Comparison of ENCODE assay signal across 1 cellular context in genomic region chr16:6345090-6345489, GRCh38.
TF ChIP-seq lines count a peak whose summit lies in the region.

No MANE protein-coding gene starts in this region.

TF ChIP-seq in GM23338, 12 proteins besides CTCF, POLR2A, EP300 and RAD21 (continued from another document):
- TF ChIP-seq, protein P1, sequence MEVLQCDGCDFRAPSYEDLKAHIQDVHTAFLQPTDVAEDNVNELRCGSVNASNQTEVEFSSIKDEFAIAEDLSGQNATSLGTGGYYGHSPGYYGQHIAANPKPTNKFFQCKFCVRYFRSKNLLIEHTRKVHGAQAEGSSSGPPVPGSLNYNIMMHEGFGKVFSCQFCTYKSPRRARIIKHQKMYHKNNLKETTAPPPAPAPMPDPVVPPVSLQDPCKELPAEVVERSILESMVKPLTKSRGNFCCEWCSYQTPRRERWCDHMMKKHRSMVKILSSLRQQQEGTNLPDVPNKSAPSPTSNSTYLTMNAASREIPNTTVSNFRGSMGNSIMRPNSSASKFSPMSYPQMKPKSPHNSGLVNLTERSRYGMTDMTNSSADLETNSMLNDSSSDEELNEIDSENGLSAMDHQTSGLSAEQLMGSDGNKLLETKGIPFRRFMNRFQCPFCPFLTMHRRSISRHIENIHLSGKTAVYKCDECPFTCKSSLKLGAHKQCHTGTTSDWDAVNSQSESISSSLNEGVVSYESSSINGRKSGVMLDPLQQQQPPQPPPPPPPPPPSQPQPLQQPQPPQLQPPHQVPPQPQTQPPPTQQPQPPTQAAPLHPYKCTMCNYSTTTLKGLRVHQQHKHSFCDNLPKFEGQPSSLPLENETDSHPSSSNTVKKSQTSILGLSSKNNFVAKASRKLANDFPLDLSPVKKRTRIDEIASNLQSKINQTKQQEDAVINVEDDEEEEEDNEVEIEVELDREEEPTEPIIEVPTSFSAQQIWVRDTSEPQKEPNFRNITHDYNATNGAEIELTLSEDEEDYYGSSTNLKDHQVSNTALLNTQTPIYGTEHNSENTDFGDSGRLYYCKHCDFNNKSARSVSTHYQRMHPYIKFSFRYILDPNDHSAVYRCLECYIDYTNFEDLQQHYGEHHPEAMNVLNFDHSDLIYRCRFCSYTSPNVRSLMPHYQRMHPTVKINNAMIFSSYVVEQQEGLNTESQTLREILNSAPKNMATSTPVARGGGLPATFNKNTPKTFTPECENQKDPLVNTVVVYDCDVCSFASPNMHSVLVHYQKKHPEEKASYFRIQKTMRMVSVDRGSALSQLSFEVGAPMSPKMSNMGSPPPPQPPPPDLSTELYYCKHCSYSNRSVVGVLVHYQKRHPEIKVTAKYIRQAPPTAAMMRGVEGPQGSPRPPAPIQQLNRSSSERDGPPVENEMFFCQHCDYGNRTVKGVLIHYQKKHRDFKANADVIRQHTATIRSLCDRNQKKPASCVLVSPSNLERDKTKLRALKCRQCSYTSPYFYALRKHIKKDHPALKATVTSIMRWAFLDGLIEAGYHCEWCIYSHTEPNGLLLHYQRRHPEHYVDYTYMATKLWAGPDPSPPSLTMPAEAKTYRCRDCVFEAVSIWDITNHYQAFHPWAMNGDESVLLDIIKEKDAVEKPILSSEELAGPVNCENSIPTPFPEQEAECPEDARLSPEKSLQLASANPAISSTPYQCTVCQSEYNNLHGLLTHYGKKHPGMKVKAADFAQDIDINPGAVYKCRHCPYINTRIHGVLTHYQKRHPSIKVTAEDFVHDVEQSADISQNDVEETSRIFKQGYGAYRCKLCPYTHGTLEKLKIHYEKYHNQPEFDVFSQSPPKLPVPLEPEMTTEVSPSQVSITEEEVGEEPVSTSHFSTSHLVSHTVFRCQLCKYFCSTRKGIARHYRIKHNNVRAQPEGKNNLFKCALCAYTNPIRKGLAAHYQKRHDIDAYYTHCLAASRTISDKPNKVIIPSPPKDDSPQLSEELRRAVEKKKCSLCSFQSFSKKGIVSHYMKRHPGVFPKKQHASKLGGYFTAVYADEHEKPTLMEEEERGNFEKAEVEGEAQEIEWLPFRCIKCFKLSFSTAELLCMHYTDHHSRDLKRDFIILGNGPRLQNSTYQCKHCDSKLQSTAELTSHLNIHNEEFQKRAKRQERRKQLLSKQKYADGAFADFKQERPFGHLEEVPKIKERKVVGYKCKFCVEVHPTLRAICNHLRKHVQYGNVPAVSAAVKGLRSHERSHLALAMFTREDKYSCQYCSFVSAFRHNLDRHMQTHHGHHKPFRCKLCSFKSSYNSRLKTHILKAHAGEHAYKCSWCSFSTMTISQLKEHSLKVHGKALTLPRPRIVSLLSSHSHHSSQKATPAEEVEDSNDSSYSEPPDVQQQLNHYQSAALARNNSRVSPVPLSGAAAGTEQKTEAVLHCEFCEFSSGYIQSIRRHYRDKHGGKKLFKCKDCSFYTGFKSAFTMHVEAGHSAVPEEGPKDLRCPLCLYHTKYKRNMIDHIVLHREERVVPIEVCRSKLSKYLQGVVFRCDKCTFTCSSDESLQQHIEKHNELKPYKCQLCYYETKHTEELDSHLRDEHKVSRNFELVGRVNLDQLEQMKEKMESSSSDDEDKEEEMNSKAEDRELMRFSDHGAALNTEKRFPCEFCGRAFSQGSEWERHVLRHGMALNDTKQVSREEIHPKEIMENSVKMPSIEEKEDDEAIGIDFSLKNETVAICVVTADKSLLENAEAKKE (CRISPR knock-in tag; IDR thresholded peaks at IDR 0.05) = no peak
- TF ChIP-seq, protein P2, sequence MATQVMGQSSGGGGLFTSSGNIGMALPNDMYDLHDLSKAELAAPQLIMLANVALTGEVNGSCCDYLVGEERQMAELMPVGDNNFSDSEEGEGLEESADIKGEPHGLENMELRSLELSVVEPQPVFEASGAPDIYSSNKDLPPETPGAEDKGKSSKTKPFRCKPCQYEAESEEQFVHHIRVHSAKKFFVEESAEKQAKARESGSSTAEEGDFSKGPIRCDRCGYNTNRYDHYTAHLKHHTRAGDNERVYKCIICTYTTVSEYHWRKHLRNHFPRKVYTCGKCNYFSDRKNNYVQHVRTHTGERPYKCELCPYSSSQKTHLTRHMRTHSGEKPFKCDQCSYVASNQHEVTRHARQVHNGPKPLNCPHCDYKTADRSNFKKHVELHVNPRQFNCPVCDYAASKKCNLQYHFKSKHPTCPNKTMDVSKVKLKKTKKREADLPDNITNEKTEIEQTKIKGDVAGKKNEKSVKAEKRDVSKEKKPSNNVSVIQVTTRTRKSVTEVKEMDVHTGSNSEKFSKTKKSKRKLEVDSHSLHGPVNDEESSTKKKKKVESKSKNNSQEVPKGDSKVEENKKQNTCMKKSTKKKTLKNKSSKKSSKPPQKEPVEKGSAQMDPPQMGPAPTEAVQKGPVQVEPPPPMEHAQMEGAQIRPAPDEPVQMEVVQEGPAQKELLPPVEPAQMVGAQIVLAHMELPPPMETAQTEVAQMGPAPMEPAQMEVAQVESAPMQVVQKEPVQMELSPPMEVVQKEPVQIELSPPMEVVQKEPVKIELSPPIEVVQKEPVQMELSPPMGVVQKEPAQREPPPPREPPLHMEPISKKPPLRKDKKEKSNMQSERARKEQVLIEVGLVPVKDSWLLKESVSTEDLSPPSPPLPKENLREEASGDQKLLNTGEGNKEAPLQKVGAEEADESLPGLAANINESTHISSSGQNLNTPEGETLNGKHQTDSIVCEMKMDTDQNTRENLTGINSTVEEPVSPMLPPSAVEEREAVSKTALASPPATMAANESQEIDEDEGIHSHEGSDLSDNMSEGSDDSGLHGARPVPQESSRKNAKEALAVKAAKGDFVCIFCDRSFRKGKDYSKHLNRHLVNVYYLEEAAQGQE (IDR thresholded peaks at IDR 0.05; ENCODE audit: unreplicated experiment) = no peak
- TF ChIP-seq JUNB (IDR thresholded peaks at IDR 0.05; ENCODE audit: unreplicated experiment) (no peak), POLR2AphosphoS5 (IDR thresholded peaks at IDR 0.05; ENCODE audit: low read depth) (no peak), ZNF331 (CRISPR knock-in tag; IDR thresholded peaks at IDR 0.05; ENCODE audit: low read depth) (no peak), CREB1 (CRISPR knock-in tag; IDR thresholded peaks at IDR 0.05; ENCODE audit: low read depth) (no peak), ETS1 (IDR thresholded peaks at IDR 0.05) (no peak), EZH2phosphoT487 (IDR thresholded peaks at IDR 0.05; ENCODE audit: unreplicated experiment) (no peak), ZNF114 (CRISPR knock-in tag; IDR thresholded peaks at IDR 0.05) (no peak), EZH2 (IDR thresholded peaks at IDR 0.05; ENCODE audit: low read depth, unreplicated experiment) (no peak), STAT1 (IDR thresholded peaks at IDR 0.05; ENCODE audit: unreplicated experiment) (no peak)
TF ChIP-seq in GM23338: peak in this region for 0.
